Comparison of ENCODE assay signal across 8 cellular contexts in genomic region chr12:57112492-57113294, GRCh38. TPM values are rescaled to one million over a fixed set of nuclear protein-coding genes. Genes with fewer than 3 reads are reported as not detected.
A peak's percentile ranks its signal among the peaks of the same experiment; 100 is the strongest.
DNase-seq lines count a peak whose midpoint lies in the region; ATAC-seq and TF ChIP-seq lines count a peak whose summit lies in the region.

No MANE protein-coding gene starts in this region.

- H3K4me1 ChIP-seq in mucosa of descending colon (ENCODE audit: low read depth), result peaks cover 14% of the 10 kb centered on the region
- H3K4me1 ChIP-seq in foreskin keratinocyte, result no peaks in the 10 kb centered on the region

- in situ Hi-C loops in astrocyte of the spinal cord (cut with HindIII; ENCODE audit: low sequenced_read_pairs), result no loop called here

- H3K27me3 ChIP-seq in foreskin keratinocyte, result no peaks in the 10 kb centered on the region

- H3K4me3 ChIP-seq in astrocyte of the spinal cord (ENCODE audit: low read depth, low read length), result no peak overlapping the region
- no peak overlapping the region for H3K4me3 ChIP-seq in mucosa of descending colon

- no peak overlapping the region for H3K27ac ChIP-seq in foreskin keratinocyte

- peak; percentile 85 for DNase-seq in activated CD4-positive, alpha-beta T cell treated with anti-CD3 and anti-CD28 coated beads, Interleukin-2, amount 50 U/mL, for 1 hour
- no peak for DNase-seq in activated CD4-positive, alpha-beta T cell treated with anti-CD3 and anti-CD28 coated beads for 1 hour
- DNase-seq in astrocyte of the spinal cord (ENCODE audit: low read depth, low spot score), result no peak
- DNase-seq in mucosa of descending colon, result peak in 2 of 3 donors; percentile 23 to 95
- no peak for DNase-seq in foreskin keratinocyte
- no peak for DNase-seq in T-helper 9 cell

- H3K36me3 ChIP-seq in mucosa of descending colon (ENCODE audit: low read depth), result no peaks in the 10 kb centered on the region

- H3K9me3 ChIP-seq in mucosa of descending colon, result no peaks in the 10 kb centered on the region

- intact Hi-C loops in mucosa of descending colon (cut with DNase I, micrococcal nuclease), result loop anchor here (5.0 to 10.0 kb wide), 2 partner anchors 45 to 48 kb away; no protein-coding TSS in a partner anchor

- ATAC-seq in HG03439 (IDR thresholded peaks at IDR 0.05; ENCODE audit: unreplicated experiment) (peak; percentile 54), mucosa of descending colon (peak; percentile 68), foreskin keratinocyte (no peak), HG02970 (IDR thresholded peaks at IDR 0.05; ENCODE audit: low FRiP score, unreplicated experiment) (no peak)

- TF ChIP-seq CTCF in astrocyte of the spinal cord (IDR thresholded peaks at IDR 0.05; ENCODE audit: low read depth, low read length) (peak; percentile 83), mucosa of descending colon (IDR thresholded peaks at IDR 0.05) (peak; percentile 50), foreskin keratinocyte (conservative IDR thresholded peaks at IDR 0.05) (no peak)

RNA-seq across cellular contexts. Expression of gene STAT6, which starts 1.5 kb away (rescaled TPM):
- total RNA-seq in mucosa of descending colon (100 to 1,000 TPM; 219 to 286 (median 281) TPM), foreskin keratinocyte (94.4 and 98.8 TPM in 2 replicates)
- polyA plus RNA-seq in foreskin keratinocyte, result 60.2 and 68.9 TPM in 2 replicates

RNA-seq across cellular contexts. Expression of gene LRP1, which starts 15.6 kb away (rescaled TPM):
- total RNA-seq in mucosa of descending colon (100 to 1,000 TPM; 128 to 223 (median 148) TPM), foreskin keratinocyte (9.8 and 17.5 TPM in 2 replicates)
- polyA plus RNA-seq in foreskin keratinocyte, result 5.1 and 8.5 TPM in 2 replicates

RNA-seq across cellular contexts. Expression of gene NAB2, which starts 23.8 kb away (rescaled TPM):
- total RNA-seq in mucosa of descending colon, result 10 to 100 TPM in 1 of 3 donors, 1 to 10 TPM in 2; 2.6 to 29.3 (median 3.9) TPM
- total RNA-seq in foreskin keratinocyte, result 24.3 and 25.0 TPM in 2 replicates
- 19.4 and 21.5 TPM in 2 replicates for polyA plus RNA-seq in foreskin keratinocyte

RNA-seq across cellular contexts. Expression of gene NEMP1, which starts 34.1 kb away (rescaled TPM):
- total RNA-seq in mucosa of descending colon (10 to 100 TPM in 2 of 3 donors, 1 to 10 TPM in 1; 6.3 to 16.9 (median 10.2) TPM), foreskin keratinocyte (16.6 and 20.3 TPM in 2 replicates)
- polyA plus RNA-seq in foreskin keratinocyte, result 4.4 and 6.8 TPM in 2 replicates

RNA-seq across cellular contexts. Expression of gene LRP1-AS, which starts 34.7 kb away (rescaled TPM):
- total RNA-seq in mucosa of descending colon (not detected), foreskin keratinocyte (not detected in 2 replicates)
- not detected in 2 replicates for polyA plus RNA-seq in foreskin keratinocyte

Comparison
In these comparisons a context has a peak if more than half of its experiments do, and no peak if none do; other contexts are left out.
1. DNase-seq: peak in activated CD4-positive, alpha-beta T cell treated with anti-CD3 and anti-CD28 coated beads, Interleukin-2, amount 50 U/mL, for 1 hour (single experiment) and mucosa of descending colon (2 of 3); none in activated CD4-positive, alpha-beta T cell treated with anti-CD3 and anti-CD28 coated beads for 1 hour (single experiment), astrocyte of the spinal cord (single experiment), foreskin keratinocyte (0 of 2) and T-helper 9 cell (single experiment).
2. ATAC-seq: peak in HG03439 (single experiment) and mucosa of descending colon (single experiment); none in foreskin keratinocyte (single experiment) and HG02970 (single experiment).